22 cellular contexts compared by ENCODE assay signal in the genomic region with DNA sequence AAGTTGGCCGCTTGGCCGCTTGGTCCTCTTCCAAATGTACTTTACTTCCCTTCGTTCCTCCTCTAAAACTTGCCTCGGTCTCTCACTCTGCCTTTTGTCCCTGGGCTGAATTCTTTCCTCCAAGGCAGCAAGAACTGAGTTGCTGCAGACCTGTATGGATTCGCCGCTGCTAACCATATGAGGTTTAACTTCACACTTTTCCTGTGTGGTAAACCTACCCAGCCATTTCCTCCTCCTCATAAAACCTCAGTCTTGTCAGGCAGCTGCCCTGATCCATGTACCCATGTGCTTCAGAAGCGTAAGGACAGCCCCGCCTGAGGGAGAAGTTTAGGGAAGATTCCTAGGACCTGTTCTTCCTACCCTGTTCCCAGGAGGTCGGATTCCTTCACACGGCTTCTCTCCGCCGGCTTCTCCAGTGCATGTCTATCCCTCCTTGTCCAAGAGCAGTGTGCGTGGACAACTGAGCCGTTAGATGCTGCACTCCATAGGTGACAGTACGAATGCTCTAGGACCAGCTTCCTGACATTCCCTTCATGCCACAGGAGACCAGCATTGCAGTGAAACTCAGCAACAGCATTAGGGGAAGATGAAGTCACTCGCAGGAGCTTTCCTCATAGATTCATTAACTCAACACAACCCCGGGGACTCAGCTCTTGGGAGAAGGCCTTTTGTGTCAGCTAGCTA.
A peak's percentile ranks its signal among the peaks of the same experiment; 100 is the strongest.
DNase-seq lines count a peak whose midpoint lies in the region; ATAC-seq and TF ChIP-seq lines count a peak whose summit lies in the region.
"Had no signal": no experiment of that assay in that cellular context is flagged by ENCODE, and none has a peak within 500 bp of the region (broad histone marks: within the 10 kb centered on the region; RNA-seq: fewer than 3 reads in every experiment).

No MANE protein-coding gene starts in this region.

- H3K4me1 Mint-ChIP-seq in activated naive CD8-positive, alpha-beta T cell treated with anti-CD3 and anti-CD28 coated beads, Interleukin-2, amount 10 ng/mL, durations not matched to agents 7 days and 5 days, result peaks cover 17% of the 10 kb centered on the region
- H3K4me1 Mint-ChIP-seq in activated naive CD8-positive, alpha-beta T cell treated with anti-CD3 and anti-CD28 coated beads for 36 hours, result peaks cover 7% of the 10 kb centered on the region
- H3K4me1 Mint-ChIP-seq in T-helper 17 cell, result peaks cover 4% of the 10 kb centered on the region

- H3K4me3 ChIP-seq in testis (no peak overlapping the region), right lobe of liver (no peak overlapping the region)
- H3K4me3 ChIP-seq: gastrocnemius medialis, hepatocyte, left lung, stomach, tibial nerve had no signal

- DNase-seq in activated naive CD8-positive, alpha-beta T cell treated with anti-CD3 and anti-CD28 coated beads, Interleukin-2, amount 10 ng/mL, durations not matched to agents 7 days and 5 days, result peak; percentile 31
- no peak for DNase-seq in activated naive CD8-positive, alpha-beta T cell treated with anti-CD3 and anti-CD28 coated beads for 36 hours
- no peak for DNase-seq in T-helper 17 cell
- peak; percentile 78 for DNase-seq in islet precursor cell
- DNase-seq in testis, result peak; percentile 53
- DNase-seq in right lobe of liver, result no peak
- DNase-seq: activated CD4-positive, CD25-positive, alpha-beta regulatory T cell treated with anti-CD3 and anti-CD28 coated beads, Interleukin-2, amount 50 U/mL, for 72 hours; activated effector memory CD4-positive, alpha-beta T cell treated with anti-CD3 and anti-CD28 coated beads, Interleukin-2, amount 50 U/mL, for 16 hours; activated T-cell treated with anti-CD3 and anti-CD28 coated beads, Interleukin-2, amount 50 U/mL, for 1 hour; cerebellar nuclear complex; gastrocnemius medialis; left lung; mesenchymal stem cell; MM.1S; NCI-H1436; NCI-H345; SIG-M5; stomach had no signal

- H3K4me1 ChIP-seq in testis (peaks cover 7% of the 10 kb centered on the region), right lobe of liver (peaks cover 0 to 14% (median 0%) of the 10 kb centered on the region in 4 donors)
- H3K4me1 ChIP-seq: gastrocnemius medialis, left lung had no signal

- POLR2A ChIA-PET in activated naive CD8-positive, alpha-beta T cell treated with anti-CD3 and anti-CD28 coated beads, Interleukin-2, amount 10 ng/mL, durations not matched to agents 7 days and 5 days (lab: Charles Lee), result no interaction called here

- 70 to 83% methylated on average over 16 to 17 of the region's 17 CpGs for WGBS in testis, 2 donors
- WGBS in right lobe of liver (ENCODE audit: insufficient coverage, low coverage, low lambda C conversion rate, missing lambda C conversion rate), result 74% methylated on average over 8 of the region's 17 CpGs

- ATAC-seq in activated naive CD8-positive, alpha-beta T cell treated with anti-CD3 and anti-CD28 coated beads, Interleukin-2, amount 10 ng/mL, durations not matched to agents 7 days and 5 days (ENCODE audit: low read depth), result peak; percentile 76
- ATAC-seq in T-helper 17 cell (no peak), HG02885 (IDR thresholded peaks at IDR 0.05; ENCODE audit: poor library complexity, unreplicated experiment) (no peak), GM18870 (IDR thresholded peaks at IDR 0.05; ENCODE audit: unreplicated experiment) (no peak), right lobe of liver (no peak)
- ATAC-seq: gastrocnemius medialis, left lung had no signal

- no peak overlapping the region for H3K27ac ChIP-seq in testis
- no peak overlapping the region for H3K27ac ChIP-seq in right lobe of liver
- H3K27ac ChIP-seq: gastrocnemius medialis, hepatocyte, left lung, stomach, tibial nerve had no signal

- peaks cover 5% of the 10 kb centered on the region for H3K36me3 Mint-ChIP-seq in activated naive CD8-positive, alpha-beta T cell treated with anti-CD3 and anti-CD28 coated beads, Interleukin-2, amount 10 ng/mL, durations not matched to agents 7 days and 5 days
- no peaks in the 10 kb centered on the region for H3K36me3 Mint-ChIP-seq in activated naive CD8-positive, alpha-beta T cell treated with anti-CD3 and anti-CD28 coated beads for 36 hours
- no peaks in the 10 kb centered on the region for H3K36me3 Mint-ChIP-seq in T-helper 17 cell (ENCODE audit: low read depth)

- H3K4me3 Mint-ChIP-seq in activated naive CD8-positive, alpha-beta T cell treated with anti-CD3 and anti-CD28 coated beads, Interleukin-2, amount 10 ng/mL, durations not matched to agents 7 days and 5 days, result peak overlapping the region; percentile 70
- no peak overlapping the region for H3K4me3 Mint-ChIP-seq in activated naive CD8-positive, alpha-beta T cell treated with anti-CD3 and anti-CD28 coated beads for 36 hours
- peak overlapping the region; percentile 59 for H3K4me3 Mint-ChIP-seq in T-helper 17 cell

- H3K9me3 ChIP-seq in T-helper 17 cell (ENCODE audit: control insufficient read depth, low read length, poor library complexity, severe bottlenecking) (no peaks in the 10 kb centered on the region), testis (no peaks in the 10 kb centered on the region), right lobe of liver (no peaks in the 10 kb centered on the region)
- H3K9me3 ChIP-seq: gastrocnemius medialis, left lung, stomach, tibial nerve had no signal

- H3K36me3 ChIP-seq in testis (ENCODE audit: low read depth, missing control alignments), result no peaks in the 10 kb centered on the region
- no peaks in the 10 kb centered on the region for H3K36me3 ChIP-seq in right lobe of liver
- H3K36me3 ChIP-seq: gastrocnemius medialis, left lung, stomach, tibial nerve had no signal

- no peaks in the 10 kb centered on the region for H3K9me3 Mint-ChIP-seq in activated naive CD8-positive, alpha-beta T cell treated with anti-CD3 and anti-CD28 coated beads, Interleukin-2, amount 10 ng/mL, durations not matched to agents 7 days and 5 days
- H3K9me3 Mint-ChIP-seq in activated naive CD8-positive, alpha-beta T cell treated with anti-CD3 and anti-CD28 coated beads for 36 hours, result no peaks in the 10 kb centered on the region

- H3K27me3 ChIP-seq in testis, result no peaks in the 10 kb centered on the region
- H3K27me3 ChIP-seq in right lobe of liver, result no peaks in the 10 kb centered on the region
- H3K27me3 ChIP-seq: gastrocnemius medialis, hepatocyte, left lung, stomach, tibial nerve had no signal

- no peak overlapping the region for H3K27ac Mint-ChIP-seq in activated naive CD8-positive, alpha-beta T cell treated with anti-CD3 and anti-CD28 coated beads, Interleukin-2, amount 10 ng/mL, durations not matched to agents 7 days and 5 days
- no peak overlapping the region for H3K27ac Mint-ChIP-seq in activated naive CD8-positive, alpha-beta T cell treated with anti-CD3 and anti-CD28 coated beads for 36 hours
- no peak overlapping the region for H3K27ac Mint-ChIP-seq in T-helper 17 cell

- H3K27me3 Mint-ChIP-seq in activated naive CD8-positive, alpha-beta T cell treated with anti-CD3 and anti-CD28 coated beads, Interleukin-2, amount 10 ng/mL, durations not matched to agents 7 days and 5 days, result peaks cover 64% of the 10 kb centered on the region
- peaks cover 16% of the 10 kb centered on the region for H3K27me3 Mint-ChIP-seq in activated naive CD8-positive, alpha-beta T cell treated with anti-CD3 and anti-CD28 coated beads for 36 hours
- H3K27me3 Mint-ChIP-seq in T-helper 17 cell, result peaks cover 42% of the 10 kb centered on the region

- TF ChIP-seq POLR2A in testis (IDR thresholded peaks at IDR 0.05), result no peak
- no peak for TF ChIP-seq POLR2A in right lobe of liver (IDR thresholded peaks at IDR 0.05)

- TF ChIP-seq CTCF in testis (IDR thresholded peaks at IDR 0.05), result no peak
- no peak for TF ChIP-seq CTCF in right lobe of liver (IDR thresholded peaks at IDR 0.05)

- intact Hi-C loops in testis (cut with DNase I; ENCODE audit: low total_unique reads), result no loop called here
- intact Hi-C loops in right lobe of liver (cut with DNase I), result no loop called here

Comparison
In these comparisons a context has a peak if more than half of its experiments do, and no peak if none do; other contexts are left out.
1. DNase-seq: peak in activated naive CD8-positive, alpha-beta T cell treated with anti-CD3 and anti-CD28 coated beads, Interleukin-2, amount 10 ng/mL, durations not matched to agents 7 days and 5 days (single experiment), islet precursor cell (single experiment) and testis (single experiment); none in activated naive CD8-positive, alpha-beta T cell treated with anti-CD3 and anti-CD28 coated beads for 36 hours (single experiment), T-helper 17 cell (0 of 3) and right lobe of liver (0 of 3).